Comparison of ENCODE assay signal across 16 cellular contexts in genomic region chr6:4666886-4667513, GRCh38.
A peak's percentile ranks its signal among the peaks of the same experiment; 100 is the strongest.
DNase-seq lines count a peak whose midpoint lies in the region; ATAC-seq and TF ChIP-seq lines count a peak whose summit lies in the region.
"Had no signal": no experiment of that assay in that cellular context is flagged by ENCODE, and none has a peak within 500 bp of the region (broad histone marks: within the 10 kb centered on the region; RNA-seq: fewer than 3 reads in every experiment).

No MANE protein-coding gene starts in this region.

- CTCF ChIA-PET in Calu3 (lab: Charles Lee): no interaction called here

- H3K9me3 Mint-ChIP-seq in endodermal cell: no peaks in the 10 kb centered on the region
- no peaks in the 10 kb centered on the region for H3K9me3 Mint-ChIP-seq in osteocyte (ENCODE audit: unreplicated experiment)
- H3K9me3 Mint-ChIP-seq in Calu3 (ENCODE audit: low read depth, unreplicated experiment): no peaks in the 10 kb centered on the region
- H3K9me3 Mint-ChIP-seq: CD8-positive, alpha-beta memory T cell had no signal

- H3K27me3 Mint-ChIP-seq in endodermal cell (ENCODE audit: insufficient read depth) (peaks cover 11% of the 10 kb centered on the region), osteocyte (ENCODE audit: unreplicated experiment) (no peaks in the 10 kb centered on the region), Calu3 (ENCODE audit: unreplicated experiment) (peaks cover 20% of the 10 kb centered on the region)
- H3K27me3 Mint-ChIP-seq: CD4-positive, CD25-positive, alpha-beta regulatory T cell had no signal

- H3K36me3 Mint-ChIP-seq in endodermal cell (ENCODE audit: low read depth): no peaks in the 10 kb centered on the region
- no peaks in the 10 kb centered on the region for H3K36me3 Mint-ChIP-seq in osteocyte (ENCODE audit: unreplicated experiment)
- no peaks in the 10 kb centered on the region for H3K36me3 Mint-ChIP-seq in Calu3 (ENCODE audit: insufficient read depth, unreplicated experiment)
- H3K36me3 Mint-ChIP-seq: CD4-positive, CD25-positive, alpha-beta regulatory T cell; CD8-positive, alpha-beta memory T cell had no signal

- H3K4me1 ChIP-seq in colonic mucosa (no peaks in the 10 kb centered on the region), endodermal cell (ENCODE audit: control insufficient read depth, insufficient read depth, low read length) (no peaks in the 10 kb centered on the region)
- H3K4me1 ChIP-seq: BE2C, HAP-1 had no signal

- no peak overlapping the region for H3K9ac ChIP-seq in colonic mucosa (ENCODE audit: low read depth in 2 of 2, low read length in 2 of 2)
- H3K9ac ChIP-seq in endodermal cell (ENCODE audit: extremely low read depth, low read length, poor library complexity, severe bottlenecking): no peak overlapping the region

- H3K9me3 ChIP-seq in colonic mucosa: no peaks in the 10 kb centered on the region
- H3K9me3 ChIP-seq in endodermal cell (ENCODE audit: control insufficient read depth, low read length): no peaks in the 10 kb centered on the region
- H3K9me3 ChIP-seq: BE2C, HAP-1 had no signal

- H3K27me3 ChIP-seq in colonic mucosa: no peaks in the 10 kb centered on the region
- H3K27me3 ChIP-seq in endodermal cell (ENCODE audit: control insufficient read depth, insufficient read depth, low read length, poor library complexity, severe bottlenecking): no peaks in the 10 kb centered on the region
- H3K27me3 ChIP-seq: BE2C had no signal

- H3K27ac ChIP-seq in colonic mucosa (no peak overlapping the region), endodermal cell (ENCODE audit: low read depth, low read length) (no peak overlapping the region)

- no peak for ATAC-seq in GM21360 (IDR thresholded peaks at IDR 0.05; ENCODE audit: unreplicated experiment)

- H3K4me1 Mint-ChIP-seq in endodermal cell (no peaks in the 10 kb centered on the region), osteocyte (ENCODE audit: unreplicated experiment) (peaks cover 8% of the 10 kb centered on the region), Calu3 (ENCODE audit: low read depth, unreplicated experiment) (no peaks in the 10 kb centered on the region)
- H3K4me1 Mint-ChIP-seq: CD4-positive, CD25-positive, alpha-beta regulatory T cell; CD8-positive, alpha-beta memory T cell had no signal

- 87% methylated on average over 3 of the region's 3 CpGs; no CpG with 5 or more reads in 1 of the 2 experiments for WGBS in endodermal cell (ENCODE audit: insufficient coverage in 1 of 2, insufficient read length in 1 of 2), 2 experiments

- H3K4me3 ChIP-seq in colonic mucosa (no peak overlapping the region), endodermal cell (ENCODE audit: low read length) (no peak overlapping the region)
- H3K4me3 ChIP-seq: HAP-1 had no signal

- H3K27ac Mint-ChIP-seq in endodermal cell (no peak overlapping the region), osteocyte (ENCODE audit: unreplicated experiment) (no peak overlapping the region), Calu3 (ENCODE audit: unreplicated experiment) (no peak overlapping the region)
- H3K27ac Mint-ChIP-seq: CD4-positive, CD25-positive, alpha-beta regulatory T cell had no signal

- BruUV-seq in Calu3 (replicated peaks; lab: Mats Ljungman, UMichigan): no TSS peak

- DNase-seq in colonic mucosa (peak; percentile 5), endodermal cell (peak; percentile 21), osteocyte (ENCODE audit: extremely low spot score, unreplicated experiment) (peak; percentile 10), ureter (ENCODE audit: low spot score) (peak; percentile 10), iPS-NIHi7 (ENCODE audit: extremely low spot score) (no peak), Calu3 (no peak), cortex of kidney (lab: John Stamatoyannopoulos, UW) (no peak)
- DNase-seq: ACHN; BE2C; C1 segment of cervical spinal cord; CD4-positive, CD25-positive, alpha-beta regulatory T cell; CD8-positive, alpha-beta memory T cell; COR-L47; GOT3 had no signal

- intact Hi-C loops in colonic mucosa (cut with DNase I) (no loop called here), Calu3 (cut with micrococcal nuclease; ENCODE audit: unreplicated experiment) (no loop called here)

- H3K4me3 Mint-ChIP-seq in endodermal cell (no peak overlapping the region), osteocyte (ENCODE audit: unreplicated experiment) (no peak overlapping the region), Calu3 (ENCODE audit: low read depth, unreplicated experiment) (no peak overlapping the region)
- H3K4me3 Mint-ChIP-seq: CD4-positive, CD25-positive, alpha-beta regulatory T cell; CD8-positive, alpha-beta memory T cell had no signal

- H3K36me3 ChIP-seq in colonic mucosa: no peaks in the 10 kb centered on the region
- no peaks in the 10 kb centered on the region for H3K36me3 ChIP-seq in endodermal cell (ENCODE audit: control insufficient read depth, insufficient read depth, low read length)
- H3K36me3 ChIP-seq: BE2C, HAP-1 had no signal

- TF ChIP-seq CTCF in colonic mucosa (IDR thresholded peaks at IDR 0.05): no peak
- no peak for TF ChIP-seq CTCF in endodermal cell (conservative IDR thresholded peaks at IDR 0.05)
- no peak for TF ChIP-seq CTCF in osteocyte (IDR thresholded peaks at IDR 0.05)
- no peak for TF ChIP-seq CTCF in Calu3 (IDR thresholded peaks at IDR 0.05; ENCODE audit: unreplicated experiment)

Comparison
In these comparisons a context has a peak if more than half of its experiments do, and no peak if none do; other contexts are left out.
1. DNase-seq: peak in colonic mucosa (single experiment), endodermal cell (single experiment), osteocyte (single experiment) and ureter (single experiment); none in iPS-NIHi7 (single experiment), Calu3 (single experiment) and cortex of kidney (single experiment).